Comparison of ENCODE assay signal across 20 cellular contexts in the genomic region with DNA sequence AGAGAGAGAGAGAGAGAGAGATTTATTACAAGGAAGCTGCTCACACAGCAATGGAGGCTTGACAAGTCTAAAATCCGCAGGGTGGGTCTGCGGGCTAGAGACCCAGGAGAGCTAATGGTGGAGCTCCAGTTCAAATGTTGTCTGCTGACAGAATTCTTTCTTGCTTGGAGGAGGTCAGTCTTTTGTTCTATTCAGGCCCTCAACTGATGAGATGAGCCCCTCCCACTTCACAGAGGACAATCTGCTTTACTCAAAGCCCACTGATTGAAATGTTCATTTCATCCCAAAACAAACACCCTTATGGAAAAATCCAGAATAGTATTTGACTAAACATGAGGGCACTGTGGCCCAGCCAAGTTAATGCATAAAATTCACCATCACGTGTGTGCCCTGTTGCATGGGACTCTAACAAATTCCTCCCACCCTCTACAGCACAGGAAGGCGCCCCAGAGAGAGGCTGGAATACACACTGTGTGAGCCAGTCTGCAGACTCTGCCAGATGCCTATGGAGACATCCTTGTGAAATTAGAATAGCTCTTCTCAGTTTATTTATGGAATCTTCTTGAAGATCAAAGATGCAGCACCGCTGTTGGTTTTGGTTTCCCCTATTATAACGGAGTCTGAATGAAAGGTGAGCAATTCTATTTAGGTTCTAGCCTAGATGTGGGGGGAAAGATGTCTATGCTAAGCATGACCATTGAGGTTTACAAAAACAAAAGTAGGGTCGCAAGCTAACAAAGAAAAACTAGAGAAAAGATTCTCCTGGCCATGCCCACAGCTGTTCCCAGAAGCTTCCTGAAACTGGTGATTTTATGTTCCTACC.
DNase-seq lines count a peak whose midpoint lies in the region; ATAC-seq and TF ChIP-seq lines count a peak whose summit lies in the region.
"Had no signal": no experiment of that assay in that cellular context is flagged by ENCODE, and none has a peak within 500 bp of the region (broad histone marks: within the 10 kb centered on the region; RNA-seq: fewer than 3 reads in every experiment).

No MANE protein-coding gene starts in this region.

- no peak for TF ChIP-seq POLR2A in heart left ventricle (IDR thresholded peaks at IDR 0.05)

- ATAC-seq in GM18909 (IDR thresholded peaks at IDR 0.05; ENCODE audit: poor library complexity, unreplicated experiment) (peak; percentile 36), GM21619 (IDR thresholded peaks at IDR 0.05; ENCODE audit: unreplicated experiment) (peak; percentile 22), HG03196 (IDR thresholded peaks at IDR 0.05; ENCODE audit: unreplicated experiment) (peak; percentile 32), heart left ventricle (no peak), GM18502 (IDR thresholded peaks at IDR 0.05; ENCODE audit: poor library complexity, unreplicated experiment) (no peak)
- ATAC-seq: gastroesophageal sphincter; lower lobe of right lung; naive thymus-derived CD4-positive, alpha-beta T cell; T-helper 17 cell had no signal

- WGBS in heart left ventricle, 4 donors = 73 to 88% (median 87%) methylated on average over 7 of the region's 7 CpGs

- H3K4me1 ChIP-seq in muscle layer of colon (ENCODE audit: insufficient read depth, low read length) (no peaks in the 10 kb centered on the region), heart left ventricle (no peaks in the 10 kb centered on the region)
- no peaks in the 10 kb centered on the region for H3K4me1 ChIP-seq in effector memory CD4-positive, alpha-beta T cell (ENCODE audit: control insufficient read depth, insufficient read depth, low read length, poor library complexity, severe bottlenecking)
- H3K4me1 ChIP-seq: ascending aorta, colonic mucosa, gastroesophageal sphincter, lower lobe of right lung had no signal

- DNase-seq in activated T-cell treated with anti-CD3 and anti-CD28 coated beads for 4 hours = no peak
- no peak for DNase-seq in heart left ventricle
- no peak for DNase-seq in effector memory CD4-positive, alpha-beta T cell
- DNase-seq: activated CD4-positive, CD25-positive, alpha-beta regulatory T cell; activated naive CD4-positive, alpha-beta T cell; Calu3; colonic mucosa; lower lobe of right lung; naive thymus-derived CD4-positive, alpha-beta T cell; NCI-H1417 treated with DMSO at 0.1 percent for 48 hours; SHP77; T-helper 17 cell had no signal

- no peak overlapping the region for H3K4me3 ChIP-seq in muscle layer of colon (ENCODE audit: low read depth in 1 of 2, low read length in 2 of 2)
- H3K4me3 ChIP-seq in heart left ventricle = no peak overlapping the region
- no peak overlapping the region for H3K4me3 ChIP-seq in effector memory CD4-positive, alpha-beta T cell (ENCODE audit: insufficient read depth, low read depth, low read length, poor library complexity, severe bottlenecking)
- H3K4me3 ChIP-seq: ascending aorta, colonic mucosa, gastroesophageal sphincter, lower lobe of right lung had no signal

- H3K36me3 ChIP-seq in muscle layer of colon (ENCODE audit: insufficient read depth, low read length) = no peaks in the 10 kb centered on the region
- H3K36me3 ChIP-seq in heart left ventricle = no peaks in the 10 kb centered on the region
- H3K36me3 ChIP-seq in effector memory CD4-positive, alpha-beta T cell (ENCODE audit: control insufficient read depth, insufficient read depth, low read length) = no peaks in the 10 kb centered on the region
- H3K36me3 ChIP-seq: ascending aorta, colonic mucosa, gastroesophageal sphincter, lower lobe of right lung had no signal

- TF ChIP-seq CTCF in heart left ventricle (IDR thresholded peaks at IDR 0.05) = no peak

- intact Hi-C loops in heart left ventricle (cut with DNase I) = loop anchor here in 3 of 10 donors (10.0 kb wide), 3 partner anchors 71 to 1751 kb away; no protein-coding TSS in a partner anchor

- H3K9me3 ChIP-seq in muscle layer of colon (ENCODE audit: low read length) = no peaks in the 10 kb centered on the region
- H3K9me3 ChIP-seq in heart left ventricle = peaks cover 0 to 10% (median 0%) of the 10 kb centered on the region in 12 donors
- H3K9me3 ChIP-seq in effector memory CD4-positive, alpha-beta T cell (ENCODE audit: control insufficient read depth, low read length) = no peaks in the 10 kb centered on the region
- H3K9me3 ChIP-seq: colonic mucosa had no signal

- H3K27me3 ChIP-seq in muscle layer of colon (ENCODE audit: control insufficient read depth in 1 of 2, insufficient read depth in 2 of 2, low read length in 2 of 2) (no peaks in the 10 kb centered on the region), heart left ventricle (peaks cover 0 to 5% (median 0%) of the 10 kb centered on the region in 9 donors)
- H3K27me3 ChIP-seq in effector memory CD4-positive, alpha-beta T cell (replicated peaks; ENCODE audit: control insufficient read depth, insufficient read depth, low read length, poor library complexity, severe bottlenecking) = no peaks in the 10 kb centered on the region
- H3K27me3 ChIP-seq: ascending aorta, colonic mucosa, gastroesophageal sphincter had no signal

- H3K9ac ChIP-seq in muscle layer of colon (ENCODE audit: low read length) = no peak overlapping the region
- H3K9ac ChIP-seq: KMS-11 had no signal

- H3K27ac ChIP-seq in muscle layer of colon (ENCODE audit: low read depth, low read length) (peak overlapping the region; percentile 17), heart left ventricle (no peak overlapping the region)
- H3K27ac ChIP-seq in effector memory CD4-positive, alpha-beta T cell (ENCODE audit: insufficient read depth, low read length, poor library complexity, severe bottlenecking) = no peak overlapping the region
- H3K27ac ChIP-seq: ascending aorta, colonic mucosa, gastroesophageal sphincter, KMS-11, lower lobe of right lung had no signal

Comparison
In these comparisons a context has a peak if more than half of its experiments do, and no peak if none do; other contexts are left out.
1. ATAC-seq: peak in GM18909 (single experiment), GM21619 (single experiment) and HG03196 (single experiment); none in heart left ventricle (0 of 4) and GM18502 (single experiment).